Comparison of ENCODE assay signal across 8 cellular contexts in the genomic region with DNA sequence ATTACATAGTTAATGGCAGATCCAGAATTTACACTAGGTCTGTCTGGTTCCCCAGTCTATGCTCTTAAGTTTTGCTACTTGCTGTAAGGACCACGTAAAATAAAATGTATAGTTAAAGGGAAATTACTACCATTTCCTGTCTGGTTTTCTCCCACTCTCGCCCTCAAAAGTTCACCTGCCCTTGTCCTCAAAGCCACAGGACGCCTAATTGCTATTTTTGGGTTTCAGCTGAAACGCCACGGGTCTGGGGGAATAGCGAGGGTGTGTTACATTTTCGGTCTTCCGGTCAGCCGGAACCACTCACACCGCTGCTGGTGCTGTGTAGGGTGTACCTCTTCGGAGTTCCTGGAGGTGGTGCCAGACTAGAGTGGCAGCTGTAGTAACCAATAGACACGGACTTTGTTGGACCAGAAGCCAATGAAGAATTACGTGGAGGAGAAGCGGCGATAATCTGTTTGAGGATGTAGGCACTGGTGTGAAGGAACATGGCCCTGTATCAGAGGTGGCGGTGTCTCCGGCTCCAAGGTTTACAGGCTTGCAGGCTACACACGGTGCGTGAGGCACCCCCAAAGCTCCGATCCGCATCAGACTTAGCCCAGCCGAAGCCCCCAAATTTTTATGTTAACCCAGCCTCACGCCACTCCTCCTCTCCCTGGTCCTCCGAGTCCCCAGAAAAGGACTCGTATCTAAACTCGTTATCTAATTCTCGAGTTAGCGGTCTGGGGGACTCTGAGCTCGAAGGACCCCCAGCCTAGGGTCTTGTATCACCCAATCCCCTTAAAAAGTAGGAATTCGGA. TPM values are rescaled to one million over a fixed set of nuclear protein-coding genes. Genes with fewer than 3 reads are reported as not detected.
DNase-seq lines count a peak whose midpoint lies in the region; ATAC-seq and TF ChIP-seq lines count a peak whose summit lies in the region.

A gene with protein sequence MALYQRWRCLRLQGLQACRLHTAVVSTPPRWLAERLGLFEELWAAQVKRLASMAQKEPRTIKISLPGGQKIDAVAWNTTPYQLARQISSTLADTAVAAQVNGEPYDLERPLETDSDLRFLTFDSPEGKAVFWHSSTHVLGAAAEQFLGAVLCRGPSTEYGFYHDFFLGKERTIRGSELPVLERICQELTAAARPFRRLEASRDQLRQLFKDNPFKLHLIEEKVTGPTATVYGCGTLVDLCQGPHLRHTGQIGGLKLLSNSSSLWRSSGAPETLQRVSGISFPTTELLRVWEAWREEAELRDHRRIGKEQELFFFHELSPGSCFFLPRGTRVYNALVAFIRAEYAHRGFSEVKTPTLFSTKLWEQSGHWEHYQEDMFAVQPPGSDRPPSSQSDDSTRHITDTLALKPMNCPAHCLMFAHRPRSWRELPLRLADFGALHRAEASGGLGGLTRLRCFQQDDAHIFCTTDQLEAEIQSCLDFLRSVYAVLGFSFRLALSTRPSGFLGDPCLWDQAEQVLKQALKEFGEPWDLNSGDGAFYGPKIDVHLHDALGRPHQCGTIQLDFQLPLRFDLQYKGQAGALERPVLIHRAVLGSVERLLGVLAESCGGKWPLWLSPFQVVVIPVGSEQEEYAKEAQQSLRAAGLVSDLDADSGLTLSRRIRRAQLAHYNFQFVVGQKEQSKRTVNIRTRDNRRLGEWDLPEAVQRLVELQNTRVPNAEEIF (plus strand): TSS at position 454 of the 797 bp plus-strand sequence. CDS start 32 bp downstream, at position 486.

- no peak for TF ChIP-seq POLR2A in testis (IDR thresholded peaks at IDR 0.05)

- H3K36me3 ChIP-seq in GM06990 (ENCODE audit: control insufficient read depth, insufficient read depth, low read length), result peaks cover 9% of the 10 kb centered on the region
- peaks cover 12 to 30% of the 10 kb centered on the region in 2 experiments for H3K36me3 ChIP-seq in SK-N-SH (replicated peaks in 1 of 2; ENCODE audit: control insufficient read depth in 1 of 2, insufficient read depth in 2 of 2, low read length in 1 of 2)
- H3K36me3 ChIP-seq in testis (ENCODE audit: low read depth, missing control alignments), result no peaks in the 10 kb centered on the region

- CTCF ChIA-PET in SK-N-SH (lab: Yijun Ruan, JAX), result interaction anchor here (0.7 to 2.4 kb wide), 4 partner anchors 22 to 186 kb away, joined by 3 to 12 read pairs (median 4); no protein-coding TSS in a partner anchor

- TF ChIP-seq RAD21 in SK-N-SH (IDR thresholded peaks at IDR 0.05; ENCODE audit: low read length), result no peak

- H3K9me3 ChIP-seq in SK-N-SH (no peaks in the 10 kb centered on the region), testis (no peaks in the 10 kb centered on the region)

- H2AFZ ChIP-seq in SK-N-SH (ENCODE audit: low read depth), result peak within 1 kb of the TSS; percentile 98

- peaks cover 22 to 26% of the 10 kb centered on the region in 2 donors for H3K36me3 Mint-ChIP-seq in activated naive CD4-positive, alpha-beta T cell treated with anti-CD3 and anti-CD28 coated beads, Interleukin-2, amount 50 U/mL, for 72 hours

- ATAC-seq in HG02571 (IDR thresholded peaks at IDR 0.05; ENCODE audit: unreplicated experiment), result peak; percentile 99
- ATAC-seq in activated naive CD4-positive, alpha-beta T cell treated with anti-CD3 and anti-CD28 coated beads, Interleukin-2, amount 50 U/mL, for 72 hours, result peak; percentile 100
- peak; percentile 100 for ATAC-seq in omental fat pad (ENCODE audit: low FRiP score)

- H3K27me3 ChIP-seq in GM06990 (replicated peaks; ENCODE audit: control insufficient read depth, insufficient read depth, low read length) (no peaks in the 10 kb centered on the region), SK-N-SH (ENCODE audit: insufficient read depth) (no peaks in the 10 kb centered on the region), testis (no peaks in the 10 kb centered on the region)

- peaks cover 19% of the 10 kb centered on the region for H3F3A ChIP-seq in SK-N-SH (replicated peaks; ENCODE audit: insufficient read depth)

- H3K9me2 ChIP-seq in SK-N-SH, result no peaks in the 10 kb centered on the region

- no peak for TF ChIP-seq CTCF in GM06990 (IDR thresholded peaks at IDR 0.05; ENCODE audit: insufficient read depth, low read length, poor library complexity, severe bottlenecking)
- no peak for TF ChIP-seq CTCF in SK-N-SH (IDR thresholded peaks at IDR 0.05)
- TF ChIP-seq CTCF in omental fat pad (IDR thresholded peaks at IDR 0.05), result no peak
- peak in 2 of 3 experiments; percentile 49 to 79 for TF ChIP-seq CTCF in testis (IDR thresholded peaks at IDR 0.05)

- no peaks in the 10 kb centered on the region for H4K20me1 ChIP-seq in SK-N-SH (ENCODE audit: insufficient read depth)

- H3K79me2 ChIP-seq in SK-N-SH (ENCODE audit: insufficient read depth), result peaks cover 10% of the 10 kb centered on the region

- POLR2A ChIA-PET in SK-N-SH (lab: Yijun Ruan, JAX), result interaction anchor here (0.6 kb wide), 1 partner anchor 286 kb away, joined by 3 read pairs; no protein-coding TSS in a partner anchor

- peak within 1 kb of the TSS; percentile 97 to 99 for H3K27ac Mint-ChIP-seq in activated naive CD4-positive, alpha-beta T cell treated with anti-CD3 and anti-CD28 coated beads, Interleukin-2, amount 50 U/mL, for 72 hours

- H3K9ac ChIP-seq in SK-N-SH, result peak within 1 kb of the TSS; percentile 88

- H3K4me1 ChIP-seq in SK-N-SH (ENCODE audit: control insufficient read depth in 1 of 2, insufficient read depth in 2 of 2, low read depth in 1 of 2, low read length in 1 of 2), result peaks cover 5 to 12% of the 10 kb centered on the region in 2 experiments; a peak in 2 of 4 replicates
- H3K4me1 ChIP-seq in testis, result peaks cover 6% of the 10 kb centered on the region

- no peaks in the 10 kb centered on the region for H3K9me3 Mint-ChIP-seq in activated naive CD4-positive, alpha-beta T cell treated with anti-CD3 and anti-CD28 coated beads, Interleukin-2, amount 50 U/mL, for 72 hours

- TF ChIP-seq EP300 in SK-N-SH (IDR thresholded peaks at IDR 0.05; ENCODE audit: borderline replicate concordance in 1 of 2, low read depth in 1 of 2, low read length in 1 of 2), result no peak

- H3K27ac ChIP-seq in SK-N-SH (ENCODE audit: low read depth in 2 of 2, low read length in 1 of 2), result peak within 1 kb of the TSS; percentile 48 to 77; a peak in 3 of 4 replicates
- H3K27ac ChIP-seq in testis, result peak within 1 kb of the TSS; percentile 50 to 74

- DNase-seq in GM06990 (ENCODE audit: extremely low read depth, insufficient read length) (peak; percentile 83), NCI-H1048 (lab: John Stamatoyannopoulos, UW) (peak; percentile 97), SK-N-SH (peak; percentile 93), glomerular visceral epithelial cell (ENCODE audit: extremely low spot score) (peak; percentile 99), omental fat pad (ENCODE audit: low spot score) (peak; percentile 95), testis (peak; percentile 98)
- peak; percentile 97 for DNase-seq in activated naive CD4-positive, alpha-beta T cell treated with anti-CD3 and anti-CD28 coated beads, Interleukin-2, amount 50 U/mL, for 72 hours (ENCODE audit: low spot score in 2 of 2)

- peak within 1 kb of the TSS; percentile 97 for H3K4me3 ChIP-seq in GM06990 (replicated peaks; ENCODE audit: low read depth, low read length)
- peak within 1 kb of the TSS; percentile 77 to 87 for H3K4me3 ChIP-seq in SK-N-SH (ENCODE audit: low read depth in 2 of 2, low read length in 1 of 2)
- peak within 1 kb of the TSS; percentile 70 to 82 for H3K4me3 ChIP-seq in testis

- intact Hi-C loops in testis (cut with DNase I; ENCODE audit: low total_unique reads), result no loop called here

- WGBS in SK-N-SH (ENCODE audit: low lambda C conversion rate), result under 1% methylated on average over 29 of the region's 30 CpGs
- WGBS in testis, 2 donors, result 0 to 1% methylated on average over 30 of the region's 30 CpGs

- H3K4me2 ChIP-seq in SK-N-SH, result peak within 1 kb of the TSS; percentile 93

TF ChIP-seq in SK-N-SH, 30 proteins besides CTCF, POLR2A, EP300 and RAD21 (continues in another document):
- TF ChIP-seq, protein P1, sequence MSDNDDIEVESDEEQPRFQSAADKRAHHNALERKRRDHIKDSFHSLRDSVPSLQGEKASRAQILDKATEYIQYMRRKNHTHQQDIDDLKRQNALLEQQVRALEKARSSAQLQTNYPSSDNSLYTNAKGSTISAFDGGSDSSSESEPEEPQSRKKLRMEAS (IDR thresholded peaks at IDR 0.05; ENCODE audit: low read depth), result peak; percentile 90
- no peak; the same call in 1 of the 2 replicates for TF ChIP-seq MEF2A (IDR thresholded peaks at IDR 0.05; ENCODE audit: borderline replicate concordance, low read depth)
- 0 out of 2 replicates have a peak, but pooled peaks have one; percentile 3 for TF ChIP-seq SMC3 (IDR thresholded peaks at IDR 0.05; ENCODE audit: low read depth, low read length)
- TF ChIP-seq GATA2 (CRISPR knock-in tag; IDR thresholded peaks at IDR 0.05), result peak; percentile 37
- no peak; the same call in 1 of the 2 replicates for TF ChIP-seq RCOR1 (IDR thresholded peaks at IDR 0.05; ENCODE audit: low read length)
- TF ChIP-seq YY1 (IDR thresholded peaks at IDR 0.05; ENCODE audit: low read depth), result peak; percentile 81
- TF ChIP-seq SIN3A (IDR thresholded peaks at IDR 0.05; ENCODE audit: borderline replicate concordance, low read depth, low read length), result peak; percentile 89
- no peak; the same call in 1 of the 2 replicates for TF ChIP-seq FOSL2 (IDR thresholded peaks at IDR 0.05; ENCODE audit: borderline replicate concordance, low read depth)
- TF ChIP-seq NRF1 (IDR thresholded peaks at IDR 0.05; ENCODE audit: low read depth, low read length), result no peak
- peak; percentile 70 for TF ChIP-seq MXI1 (IDR thresholded peaks at IDR 0.05; ENCODE audit: low read depth, low read length)

RNA-seq across cellular contexts. Expression of the gene that starts here (rescaled TPM):
- polyA plus RNA-seq in SK-N-SH (2012; rRNA removed), result 22.2 and 22.7 TPM in 2 replicates
- 14.8 and 16.8 TPM in 2 replicates for polyA plus RNA-seq in SK-N-SH (2012; cell fraction: cytosol; rRNA removed)
- polyA plus RNA-seq in SK-N-SH (2012; cell fraction: nucleus; rRNA removed), result 31.3 and 33.8 TPM in 2 replicates
- 10 to 100 TPM; 48.7 to 56.4 TPM for total RNA-seq in activated naive CD4-positive, alpha-beta T cell treated with anti-CD3 and anti-CD28 coated beads, Interleukin-2, amount 50 U/mL, for 72 hours
- 10 to 100 TPM in 2 of 4 donors, 1 to 10 TPM in 2; 7.0 to 10.9 (median 10.0) TPM for total RNA-seq in omental fat pad
- total RNA-seq in testis, result 10 to 100 TPM; 35.7 to 39.7 TPM
- 35.4 TPM for polyA plus RNA-seq in testis (ENCODE audit: insufficient read depth, low read depth, low replicate concordance)

Comparison
In these comparisons a context has a peak if more than half of its experiments do, and no peak if none do; other contexts are left out.
1. Peak in every context shown above with its lines: DNase-seq, ATAC-seq, H3K4me3 ChIP-seq and H3K27ac ChIP-seq.
2. CTCF ChIP-seq: peak in testis (2 of 3); none in GM06990 (single experiment), SK-N-SH (single experiment) and omental fat pad (0 of 3).